21 cellular contexts compared by ENCODE assay signal in genomic region chr15:69593488-69593887, GRCh38.
DNase-seq lines count a peak whose midpoint lies in the region; ATAC-seq, FAIRE-seq and TF ChIP-seq lines count a peak whose summit lies in the region.
"Had no signal": no experiment of that assay in that cellular context is flagged by ENCODE, and none has a peak within 500 bp of the region (broad histone marks: within the 10 kb centered on the region; RNA-seq: fewer than 3 reads in every experiment).

No MANE protein-coding gene starts in this region.

- H3K4me1 ChIP-seq in A549 (peaks cover 50% of the 10 kb centered on the region), Panc1 (ENCODE audit: control insufficient read depth, insufficient read depth, low read length) (peaks cover 41% of the 10 kb centered on the region), stomach (peaks cover 32 to 57% (median 54%) of the 10 kb centered on the region in 4 donors)

- H3K4me3 Mint-ChIP-seq in HFFc6, result no peak overlapping the region
- H3K4me3 Mint-ChIP-seq: activated naive CD8-positive, alpha-beta T cell treated with anti-CD3 and anti-CD28 coated beads, Interleukin-2, amount 50 U/mL, for 24 hours; CD8-positive, alpha-beta T cell; central memory CD8-positive, alpha-beta T cell; neural progenitor cell had no signal

- peaks cover under 1% of the 10 kb centered on the region; the same call in 1 of the 3 replicates for H3K9me3 ChIP-seq in A549
- H3K9me3 ChIP-seq in Panc1 (ENCODE audit: control insufficient read depth, insufficient read depth, low read depth, low read length), result no peaks in the 10 kb centered on the region
- no peaks in the 10 kb centered on the region for H3K9me3 ChIP-seq in stomach
- H3K9me3 ChIP-seq: gastroesophageal sphincter had no signal

- H3K4me1 Mint-ChIP-seq in HFFc6 (ENCODE audit: low read depth), result no peaks in the 10 kb centered on the region
- H3K4me1 Mint-ChIP-seq: central memory CD8-positive, alpha-beta T cell had no signal

- TF ChIP-seq RAD21 in A549 (conservative IDR thresholded peaks at IDR 0.05 in 1 of 2, IDR thresholded peaks at IDR 0.05 in 1 of 2), result no peak

- TF ChIP-seq POLR2A in A549 (IDR thresholded peaks at IDR 0.05; ENCODE audit: low read length) (no peak), stomach (IDR thresholded peaks at IDR 0.05) (no peak)

- H3K27ac Mint-ChIP-seq in HFFc6, result no peak overlapping the region
- H3K27ac Mint-ChIP-seq: activated naive CD8-positive, alpha-beta T cell treated with anti-CD3 and anti-CD28 coated beads, Interleukin-2, amount 50 U/mL, for 24 hours; CD8-positive, alpha-beta T cell; neural progenitor cell had no signal

- H3K27me3 Mint-ChIP-seq in HFFc6 (ENCODE audit: insufficient read depth), result peaks cover 36% of the 10 kb centered on the region

- peak overlapping the region; percentile 75 for H3K4me2 ChIP-seq in A549
- H3K4me2 ChIP-seq: neural progenitor cell had no signal

- no peak for DNase-seq in A549 (ENCODE audit: low read depth in 1 of 2, low spot score in 1 of 2)
- DNase-seq in Panc1 (ENCODE audit: low read depth, low spot score), result no peak
- peak; percentile 22 for DNase-seq in mesenteric fat pad (ENCODE audit: low spot score)
- no peak for DNase-seq in stomach
- no peak for DNase-seq in anterior cingulate cortex (lab: John Stamatoyannopoulos, UW)
- no peak for DNase-seq in SW 1271 (lab: John Stamatoyannopoulos, UW)
- no peak for DNase-seq in HFFc6
- DNase-seq: activated CD4-positive, alpha-beta T cell treated with anti-CD3 and anti-CD28 coated beads, Interleukin-2, amount 50 U/mL, for 1 hour; activated CD4-positive, CD25-positive, alpha-beta regulatory T cell; activated gamma-delta T cell treated with Interleukin-2 at 50 U/mL for 16 hours; activated naive CD8-positive, alpha-beta T cell treated with anti-CD3 and anti-CD28 coated beads, Interleukin-2, amount 50 U/mL, for 24 hours; activated T-cell treated with anti-CD3 and anti-CD28 coated beads, Interleukin-2, amount 50 U/mL, for 48 hours; CD8-positive, alpha-beta T cell; posterior cingulate gyrus; stimulated activated CD4-positive, alpha-beta T cell treated with anti-CD3 and anti-CD28 coated beads, Interleukin-4, amount 100 ng/mL, for 4 hours had no signal

- CTCF ChIA-PET in A549 (lab: Yijun Ruan, JAX) (interaction anchor here (0.9 to 8.4 kb wide), 13 partner anchors 17 to 992 kb away, joined by 3 to 53 read pairs (median 3); partner anchors contain the start of gene TLE3), Panc1 (lab: Charles Lee) (no interaction called here)

- no TSS peak for BruUV-seq in Panc1 (replicated peaks; lab: Mats Ljungman, UMichigan)

- TF ChIP-seq CTCF in A549 (IDR thresholded peaks at IDR 0.05) (no peak), Panc1 (IDR thresholded peaks at IDR 0.05) (no peak), stomach (IDR thresholded peaks at IDR 0.05) (no peak), HFFc6 (IDR thresholded peaks at IDR 0.05) (no peak)

- POLR2A ChIA-PET in A549 (lab: Yijun Ruan, JAX) (interaction anchor here (1.1 to 2.0 kb wide), 3 partner anchors 36 to 506 kb away, joined by 3 to 18 read pairs (median 12); partner anchors contain the start of gene TLE3), Panc1 (lab: Charles Lee) (no interaction called here)

- H3K9me3 Mint-ChIP-seq in HFFc6, result no peaks in the 10 kb centered on the region
- H3K9me3 Mint-ChIP-seq: activated naive CD8-positive, alpha-beta T cell treated with anti-CD3 and anti-CD28 coated beads, Interleukin-2, amount 50 U/mL, for 24 hours; CD8-positive, alpha-beta T cell; central memory CD8-positive, alpha-beta T cell; neural progenitor cell had no signal

- TF ChIP-seq EP300 in A549 (IDR thresholded peaks at IDR 0.05) (no peak), stomach (IDR thresholded peaks at IDR 0.05) (no peak)

- H3K36me3 ChIP-seq in Panc1 (ENCODE audit: control insufficient read depth, insufficient read depth, low read length) (no peaks in the 10 kb centered on the region), stomach (no peaks in the 10 kb centered on the region)
- H3K36me3 ChIP-seq: gastroesophageal sphincter, neural progenitor cell had no signal

- H3K27me3 ChIP-seq in Panc1 (ENCODE audit: control insufficient read depth, insufficient read depth, low read length) (0 out of 2 replicates have a peak, but pooled peaks cover 2% of the 10 kb centered on the region), stomach (no peaks in the 10 kb centered on the region)
- H3K27me3 ChIP-seq: gastroesophageal sphincter, neural progenitor cell had no signal

- H3K27ac ChIP-seq in A549 (peak overlapping the region; percentile 63 to 73), Panc1 (ENCODE audit: low read length) (peak overlapping the region; percentile 86), stomach (peak overlapping the region; percentile 76 to 88 (median 81))
- H3K27ac ChIP-seq: GM23248, neural progenitor cell, SK-N-MC had no signal

- FAIRE-seq in A549 (lab: Jason Lieb, UNC), result no peak

- in situ Hi-C loops in Panc1 (cut with HindIII; ENCODE audit: low pct_unique_long_range_greater_than_20kb, low sequenced_read_pairs), result no loop called here

- intact Hi-C loops in Panc1 (cut with micrococcal nuclease; ENCODE audit: unreplicated experiment), result loop anchor here (10.0 kb wide), 2 partner anchors 131 to 1669 kb away; no protein-coding TSS in a partner anchor
- intact Hi-C loops in stomach (cut with DNase I; ENCODE audit: low total_unique reads), result no loop called here

- WGBS in A549 (ENCODE audit: missing lambda C conversion rate), result 84% methylated on average over 7 of the region's 7 CpGs
- WGBS in stomach, 5 donors, result 45 to 62% (median 51%) methylated on average over 7 of the region's 7 CpGs

- H3K36me3 Mint-ChIP-seq in HFFc6 (ENCODE audit: low read depth), result no peaks in the 10 kb centered on the region
- H3K36me3 Mint-ChIP-seq: CD8-positive, alpha-beta T cell; neural progenitor cell had no signal

- peak overlapping the region; percentile 17; the same call in 1 of the 3 replicates for H3K4me3 ChIP-seq in A549
- H3K4me3 ChIP-seq in Panc1 (ENCODE audit: low read depth in 2 of 2, low read length in 2 of 2), result no peak overlapping the region
- no peak overlapping the region for H3K4me3 ChIP-seq in stomach
- H3K4me3 ChIP-seq: gastroesophageal sphincter, GM23248, neural progenitor cell, SK-N-MC had no signal

- no peak for ATAC-seq in A549
- no peak for ATAC-seq in Panc1
- no peak for ATAC-seq in GM21529 (IDR thresholded peaks at IDR 0.05; ENCODE audit: unreplicated experiment)
- ATAC-seq: activated naive CD8-positive, alpha-beta T cell treated with anti-CD3 and anti-CD28 coated beads, Interleukin-2, amount 50 U/mL, for 24 hours; CD8-positive, alpha-beta T cell had no signal

TF ChIP-seq in A549, 52 proteins besides CTCF, POLR2A, EP300 and RAD21:
- TF ChIP-seq FOSL2 (IDR thresholded peaks at IDR 0.05), result no peak
- TF ChIP-seq FOSL2 (CRISPR knock-in tag; IDR thresholded peaks at IDR 0.05), result no peak
- TF ChIP-seq ZFP36 (IDR thresholded peaks at IDR 0.05; ENCODE audit: borderline replicate concordance, partially characterized antibody), result no peak
- no peak for TF ChIP-seq MYC (IDR thresholded peaks at IDR 0.05; ENCODE audit: borderline replicate concordance, low read length)
- TF ChIP-seq BCL3 (IDR thresholded peaks at IDR 0.05), result no peak
- TF ChIP-seq NR3C1 (IDR thresholded peaks at IDR 0.05), result no peak
- no peak for TF ChIP-seq MAZ (IDR thresholded peaks at IDR 0.05; ENCODE audit: borderline replicate concordance, low read depth, low read length)
- TF ChIP-seq JUN (IDR thresholded peaks at IDR 0.05), result no peak
- TF ChIP-seq RFX5 (IDR thresholded peaks at IDR 0.05), result no peak
- no peak for TF ChIP-seq NFE2L2 (conservative IDR thresholded peaks at IDR 0.05; ENCODE audit: low read length)
- no peak for TF ChIP-seq CEBPB (IDR thresholded peaks at IDR 0.05)
- TF ChIP-seq HDAC2 (IDR thresholded peaks at IDR 0.05), result no peak
